1 cellular context compared by ENCODE assay signal in the genomic region with DNA sequence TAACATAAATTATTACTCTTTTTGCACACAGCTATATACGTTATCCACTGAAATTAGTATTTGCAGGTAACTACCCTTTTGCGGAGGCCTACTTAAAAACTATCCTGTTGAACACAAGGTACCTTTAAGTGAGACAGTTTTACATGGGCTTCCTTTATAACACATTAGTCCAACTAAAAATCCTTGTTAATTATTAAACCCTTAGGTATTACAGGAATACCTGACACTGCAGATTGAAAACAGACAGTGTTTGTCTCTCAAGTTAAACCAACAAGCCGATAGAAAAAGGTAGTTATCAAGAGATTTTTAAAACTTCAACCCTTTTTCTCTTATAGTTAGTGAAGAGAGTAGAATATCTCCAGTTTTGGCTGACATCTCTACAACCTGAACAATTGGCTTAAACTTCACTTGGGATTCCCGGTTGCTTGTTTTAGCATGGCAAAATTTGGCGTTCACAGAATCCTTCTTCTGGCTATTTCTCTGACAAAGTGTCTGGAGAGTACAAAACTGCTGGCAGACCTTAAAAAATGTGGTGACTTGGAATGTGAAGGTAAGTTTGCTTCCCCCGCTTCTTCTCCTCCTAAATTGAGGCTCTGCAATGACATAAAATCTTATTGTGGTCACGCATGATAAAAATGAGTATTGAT.
TF ChIP-seq lines count a peak whose summit lies in the region.

A gene with protein sequence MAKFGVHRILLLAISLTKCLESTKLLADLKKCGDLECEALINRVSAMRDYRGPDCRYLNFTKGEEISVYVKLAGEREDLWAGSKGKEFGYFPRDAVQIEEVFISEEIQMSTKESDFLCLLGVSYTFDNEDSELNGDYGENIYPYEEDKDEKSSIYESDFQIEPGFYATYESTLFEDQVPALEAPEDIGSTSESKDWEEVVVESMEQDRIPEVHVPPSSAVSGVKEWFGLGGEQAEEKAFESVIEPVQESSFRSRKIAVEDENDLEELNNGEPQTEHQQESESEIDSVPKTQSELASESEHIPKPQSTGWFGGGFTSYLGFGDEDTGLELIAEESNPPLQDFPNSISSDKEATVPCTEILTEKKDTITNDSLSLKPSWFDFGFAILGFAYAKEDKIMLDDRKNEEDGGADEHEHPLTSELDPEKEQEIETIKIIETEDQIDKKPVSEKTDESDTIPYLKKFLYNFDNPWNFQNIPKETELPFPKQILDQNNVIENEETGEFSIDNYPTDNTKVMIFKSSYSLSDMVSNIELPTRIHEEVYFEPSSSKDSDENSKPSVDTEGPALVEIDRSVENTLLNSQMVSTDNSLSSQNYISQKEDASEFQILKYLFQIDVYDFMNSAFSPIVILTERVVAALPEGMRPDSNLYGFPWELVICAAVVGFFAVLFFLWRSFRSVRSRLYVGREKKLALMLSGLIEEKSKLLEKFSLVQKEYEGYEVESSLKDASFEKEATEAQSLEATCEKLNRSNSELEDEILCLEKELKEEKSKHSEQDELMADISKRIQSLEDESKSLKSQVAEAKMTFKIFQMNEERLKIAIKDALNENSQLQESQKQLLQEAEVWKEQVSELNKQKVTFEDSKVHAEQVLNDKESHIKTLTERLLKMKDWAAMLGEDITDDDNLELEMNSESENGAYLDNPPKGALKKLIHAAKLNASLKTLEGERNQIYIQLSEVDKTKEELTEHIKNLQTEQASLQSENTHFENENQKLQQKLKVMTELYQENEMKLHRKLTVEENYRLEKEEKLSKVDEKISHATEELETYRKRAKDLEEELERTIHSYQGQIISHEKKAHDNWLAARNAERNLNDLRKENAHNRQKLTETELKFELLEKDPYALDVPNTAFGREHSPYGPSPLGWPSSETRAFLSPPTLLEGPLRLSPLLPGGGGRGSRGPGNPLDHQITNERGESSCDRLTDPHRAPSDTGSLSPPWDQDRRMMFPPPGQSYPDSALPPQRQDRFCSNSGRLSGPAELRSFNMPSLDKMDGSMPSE (N-terminal part only) (plus strand): TSS at position 236 of the 647 bp plus-strand sequence. CDS start 200 bp downstream, at position 436.

TF ChIP-seq in HepG2, 621 proteins besides CTCF, POLR2A, EP300 and RAD21 (continued from another document and continues in another):
- TF ChIP-seq, protein P1, sequence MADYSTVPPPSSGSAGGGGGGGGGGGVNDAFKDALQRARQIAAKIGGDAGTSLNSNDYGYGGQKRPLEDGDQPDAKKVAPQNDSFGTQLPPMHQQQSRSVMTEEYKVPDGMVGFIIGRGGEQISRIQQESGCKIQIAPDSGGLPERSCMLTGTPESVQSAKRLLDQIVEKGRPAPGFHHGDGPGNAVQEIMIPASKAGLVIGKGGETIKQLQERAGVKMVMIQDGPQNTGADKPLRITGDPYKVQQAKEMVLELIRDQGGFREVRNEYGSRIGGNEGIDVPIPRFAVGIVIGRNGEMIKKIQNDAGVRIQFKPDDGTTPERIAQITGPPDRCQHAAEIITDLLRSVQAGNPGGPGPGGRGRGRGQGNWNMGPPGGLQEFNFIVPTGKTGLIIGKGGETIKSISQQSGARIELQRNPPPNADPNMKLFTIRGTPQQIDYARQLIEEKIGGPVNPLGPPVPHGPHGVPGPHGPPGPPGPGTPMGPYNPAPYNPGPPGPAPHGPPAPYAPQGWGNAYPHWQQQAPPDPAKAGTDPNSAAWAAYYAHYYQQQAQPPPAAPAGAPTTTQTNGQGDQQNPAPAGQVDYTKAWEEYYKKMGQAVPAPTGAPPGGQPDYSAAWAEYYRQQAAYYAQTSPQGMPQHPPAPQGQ (CRISPR knock-in tag; IDR thresholded peaks at IDR 0.05; ENCODE audit: borderline replicate concordance): no peak
- TF ChIP-seq ISX (CRISPR knock-in tag; conservative IDR thresholded peaks at IDR 0.05): no peak
- TF ChIP-seq CREB1 (IDR thresholded peaks at IDR 0.05): no peak
- peak; percentile 65; the same call in 1 of the 2 replicates for TF ChIP-seq CREB1 (CRISPR knock-in tag; IDR thresholded peaks at IDR 0.05)
- TF ChIP-seq SP1 (IDR thresholded peaks at IDR 0.05): no peak
- TF ChIP-seq SP1 (CRISPR knock-in tag; IDR thresholded peaks at IDR 0.05): no peak; the same call in 1 of the 2 replicates
- no peak for TF ChIP-seq ZFP41 (CRISPR knock-in tag; IDR thresholded peaks at IDR 0.05; ENCODE audit: borderline replicate concordance)
- TF ChIP-seq, protein P2, sequence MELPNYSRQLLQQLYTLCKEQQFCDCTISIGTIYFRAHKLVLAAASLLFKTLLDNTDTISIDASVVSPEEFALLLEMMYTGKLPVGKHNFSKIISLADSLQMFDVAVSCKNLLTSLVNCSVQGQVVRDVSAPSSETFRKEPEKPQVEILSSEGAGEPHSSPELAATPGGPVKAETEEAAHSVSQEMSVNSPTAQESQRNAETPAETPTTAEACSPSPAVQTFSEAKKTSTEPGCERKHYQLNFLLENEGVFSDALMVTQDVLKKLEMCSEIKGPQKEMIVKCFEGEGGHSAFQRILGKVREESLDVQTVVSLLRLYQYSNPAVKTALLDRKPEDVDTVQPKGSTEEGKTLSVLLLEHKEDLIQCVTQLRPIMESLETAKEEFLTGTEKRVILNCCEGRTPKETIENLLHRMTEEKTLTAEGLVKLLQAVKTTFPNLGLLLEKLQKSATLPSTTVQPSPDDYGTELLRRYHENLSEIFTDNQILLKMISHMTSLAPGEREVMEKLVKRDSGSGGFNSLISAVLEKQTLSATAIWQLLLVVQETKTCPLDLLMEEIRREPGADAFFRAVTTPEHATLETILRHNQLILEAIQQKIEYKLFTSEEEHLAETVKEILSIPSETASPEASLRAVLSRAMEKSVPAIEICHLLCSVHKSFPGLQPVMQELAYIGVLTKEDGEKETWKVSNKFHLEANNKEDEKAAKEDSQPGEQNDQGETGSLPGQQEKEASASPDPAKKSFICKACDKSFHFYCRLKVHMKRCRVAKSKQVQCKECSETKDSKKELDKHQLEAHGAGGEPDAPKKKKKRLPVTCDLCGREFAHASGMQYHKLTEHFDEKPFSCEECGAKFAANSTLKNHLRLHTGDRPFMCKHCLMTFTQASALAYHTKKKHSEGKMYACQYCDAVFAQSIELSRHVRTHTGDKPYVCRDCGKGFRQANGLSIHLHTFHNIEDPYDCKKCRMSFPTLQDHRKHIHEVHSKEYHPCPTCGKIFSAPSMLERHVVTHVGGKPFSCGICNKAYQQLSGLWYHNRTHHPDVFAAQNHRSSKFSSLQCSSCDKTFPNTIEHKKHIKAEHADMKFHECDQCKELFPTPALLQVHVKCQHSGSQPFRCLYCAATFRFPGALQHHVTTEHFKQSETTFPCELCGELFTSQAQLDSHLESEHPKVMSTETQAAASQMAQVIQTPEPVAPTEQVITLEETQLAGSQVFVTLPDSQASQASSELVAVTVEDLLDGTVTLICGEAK (IDR thresholded peaks at IDR 0.05): no peak
- TF ChIP-seq, protein P2 (CRISPR knock-in tag; IDR thresholded peaks at IDR 0.05): no peak
- no peak for TF ChIP-seq ZNF556 (CRISPR knock-in tag; IDR thresholded peaks at IDR 0.05; ENCODE audit: borderline replicate concordance)
- TF ChIP-seq THAP11 (CRISPR knock-in tag; IDR thresholded peaks at IDR 0.05): peak; percentile 45; the same call in 1 of the 2 replicates
- TF ChIP-seq, protein P3, sequence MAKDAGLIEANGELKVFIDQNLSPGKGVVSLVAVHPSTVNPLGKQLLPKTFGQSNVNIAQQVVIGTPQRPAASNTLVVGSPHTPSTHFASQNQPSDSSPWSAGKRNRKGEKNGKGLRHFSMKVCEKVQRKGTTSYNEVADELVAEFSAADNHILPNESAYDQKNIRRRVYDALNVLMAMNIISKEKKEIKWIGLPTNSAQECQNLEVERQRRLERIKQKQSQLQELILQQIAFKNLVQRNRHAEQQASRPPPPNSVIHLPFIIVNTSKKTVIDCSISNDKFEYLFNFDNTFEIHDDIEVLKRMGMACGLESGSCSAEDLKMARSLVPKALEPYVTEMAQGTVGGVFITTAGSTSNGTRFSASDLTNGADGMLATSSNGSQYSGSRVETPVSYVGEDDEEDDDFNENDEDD (CRISPR knock-in tag; IDR thresholded peaks at IDR 0.05; ENCODE audit: borderline replicate concordance): no peak
- TF ChIP-seq, protein P4, sequence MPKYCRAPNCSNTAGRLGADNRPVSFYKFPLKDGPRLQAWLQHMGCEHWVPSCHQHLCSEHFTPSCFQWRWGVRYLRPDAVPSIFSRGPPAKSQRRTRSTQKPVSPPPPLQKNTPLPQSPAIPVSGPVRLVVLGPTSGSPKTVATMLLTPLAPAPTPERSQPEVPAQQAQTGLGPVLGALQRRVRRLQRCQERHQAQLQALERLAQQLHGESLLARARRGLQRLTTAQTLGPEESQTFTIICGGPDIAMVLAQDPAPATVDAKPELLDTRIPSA (CRISPR knock-in tag; IDR thresholded peaks at IDR 0.05; ENCODE audit: borderline replicate concordance): no peak
- TF ChIP-seq MZF1 (CRISPR knock-in tag; IDR thresholded peaks at IDR 0.05; ENCODE audit: borderline replicate concordance): no peak
- no peak for TF ChIP-seq ZNF781 (CRISPR knock-in tag; IDR thresholded peaks at IDR 0.05; ENCODE audit: borderline replicate concordance, not compliant biosample characterization)
- TF ChIP-seq, protein P5, sequence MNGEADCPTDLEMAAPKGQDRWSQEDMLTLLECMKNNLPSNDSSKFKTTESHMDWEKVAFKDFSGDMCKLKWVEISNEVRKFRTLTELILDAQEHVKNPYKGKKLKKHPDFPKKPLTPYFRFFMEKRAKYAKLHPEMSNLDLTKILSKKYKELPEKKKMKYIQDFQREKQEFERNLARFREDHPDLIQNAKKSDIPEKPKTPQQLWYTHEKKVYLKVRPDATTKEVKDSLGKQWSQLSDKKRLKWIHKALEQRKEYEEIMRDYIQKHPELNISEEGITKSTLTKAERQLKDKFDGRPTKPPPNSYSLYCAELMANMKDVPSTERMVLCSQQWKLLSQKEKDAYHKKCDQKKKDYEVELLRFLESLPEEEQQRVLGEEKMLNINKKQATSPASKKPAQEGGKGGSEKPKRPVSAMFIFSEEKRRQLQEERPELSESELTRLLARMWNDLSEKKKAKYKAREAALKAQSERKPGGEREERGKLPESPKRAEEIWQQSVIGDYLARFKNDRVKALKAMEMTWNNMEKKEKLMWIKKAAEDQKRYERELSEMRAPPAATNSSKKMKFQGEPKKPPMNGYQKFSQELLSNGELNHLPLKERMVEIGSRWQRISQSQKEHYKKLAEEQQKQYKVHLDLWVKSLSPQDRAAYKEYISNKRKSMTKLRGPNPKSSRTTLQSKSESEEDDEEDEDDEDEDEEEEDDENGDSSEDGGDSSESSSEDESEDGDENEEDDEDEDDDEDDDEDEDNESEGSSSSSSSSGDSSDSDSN (CRISPR knock-in tag; IDR thresholded peaks at IDR 0.05): no peak
- TF ChIP-seq MED1 (CRISPR knock-in tag; IDR thresholded peaks at IDR 0.05): peak; percentile 52; the same call in 1 of the 2 replicates
- peak; percentile 72 for TF ChIP-seq FOXA3 (CRISPR knock-in tag; IDR thresholded peaks at IDR 0.05)
- TF ChIP-seq, protein P6, sequence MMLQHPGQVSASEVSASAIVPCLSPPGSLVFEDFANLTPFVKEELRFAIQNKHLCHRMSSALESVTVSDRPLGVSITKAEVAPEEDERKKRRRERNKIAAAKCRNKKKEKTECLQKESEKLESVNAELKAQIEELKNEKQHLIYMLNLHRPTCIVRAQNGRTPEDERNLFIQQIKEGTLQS (CRISPR knock-in tag; IDR thresholded peaks at IDR 0.05): no peak
- no peak for TF ChIP-seq MIER2 (CRISPR knock-in tag; IDR thresholded peaks at IDR 0.05)
- TF ChIP-seq ZNF484 (CRISPR knock-in tag; IDR thresholded peaks at IDR 0.05; ENCODE audit: borderline replicate concordance, low read depth): no peak
- no peak for TF ChIP-seq ZNF570 (CRISPR knock-in tag; IDR thresholded peaks at IDR 0.05; ENCODE audit: borderline replicate concordance)
- TF ChIP-seq KMT2A (CRISPR knock-in tag; IDR thresholded peaks at IDR 0.05): peak; percentile 82; the same call in 1 of the 2 replicates
- no peak for TF ChIP-seq HNRNPH1 (optimal IDR thresholded peaks at IDR 0.05; ENCODE audit: low read depth, low read length)
- TF ChIP-seq SALL1 (CRISPR knock-in tag; IDR thresholded peaks at IDR 0.05): no peak
- no peak for TF ChIP-seq RELA (CRISPR knock-in tag; IDR thresholded peaks at IDR 0.05)
- TF ChIP-seq ZNF430 (CRISPR knock-in tag; IDR thresholded peaks at IDR 0.05): 0 out of 2 replicates have a peak, but pooled peaks have one; percentile 56
- TF ChIP-seq PITX1 (CRISPR knock-in tag; IDR thresholded peaks at IDR 0.05): no peak
- peak; percentile 85; the same call in 1 of the 2 replicates for TF ChIP-seq ZNF124 (CRISPR knock-in tag; IDR thresholded peaks at IDR 0.05)
- TF ChIP-seq MAZ (IDR thresholded peaks at IDR 0.05; ENCODE audit: borderline replicate concordance, low read depth, low read length): no peak
- TF ChIP-seq MAZ (CRISPR knock-in tag; IDR thresholded peaks at IDR 0.05; ENCODE audit: low read depth): no peak
- TF ChIP-seq, protein P7, sequence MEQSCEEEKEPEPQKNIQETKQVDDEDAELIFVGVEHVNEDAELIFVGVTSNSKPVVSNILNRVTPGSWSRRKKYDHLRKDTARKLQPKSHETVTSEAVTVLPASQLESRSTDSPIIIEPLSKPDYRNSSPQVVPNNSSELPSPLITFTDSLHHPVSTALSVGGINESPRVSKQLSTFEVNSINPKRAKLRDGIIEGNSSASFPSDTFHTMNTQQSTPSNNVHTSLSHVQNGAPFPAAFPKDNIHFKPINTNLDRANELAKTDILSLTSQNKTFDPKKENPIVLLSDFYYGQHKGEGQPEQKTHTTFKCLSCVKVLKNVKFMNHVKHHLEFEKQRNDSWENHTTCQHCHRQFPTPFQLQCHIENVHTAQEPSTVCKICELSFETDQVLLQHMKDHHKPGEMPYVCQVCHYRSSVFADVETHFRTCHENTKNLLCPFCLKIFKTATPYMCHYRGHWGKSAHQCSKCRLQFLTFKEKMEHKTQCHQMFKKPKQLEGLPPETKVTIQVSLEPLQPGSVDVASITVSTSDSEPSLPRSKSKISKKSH (CRISPR knock-in tag; IDR thresholded peaks at IDR 0.05; ENCODE audit: borderline replicate concordance): no peak
- TF ChIP-seq, protein P8, sequence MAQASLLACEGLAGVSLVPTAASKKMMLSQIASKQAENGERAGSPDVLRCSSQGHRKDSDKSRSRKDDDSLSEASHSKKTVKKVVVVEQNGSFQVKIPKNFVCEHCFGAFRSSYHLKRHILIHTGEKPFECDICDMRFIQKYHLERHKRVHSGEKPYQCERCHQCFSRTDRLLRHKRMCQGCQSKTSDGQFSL (CRISPR knock-in tag; IDR thresholded peaks at IDR 0.05): no peak
